In the genomic region with DNA sequence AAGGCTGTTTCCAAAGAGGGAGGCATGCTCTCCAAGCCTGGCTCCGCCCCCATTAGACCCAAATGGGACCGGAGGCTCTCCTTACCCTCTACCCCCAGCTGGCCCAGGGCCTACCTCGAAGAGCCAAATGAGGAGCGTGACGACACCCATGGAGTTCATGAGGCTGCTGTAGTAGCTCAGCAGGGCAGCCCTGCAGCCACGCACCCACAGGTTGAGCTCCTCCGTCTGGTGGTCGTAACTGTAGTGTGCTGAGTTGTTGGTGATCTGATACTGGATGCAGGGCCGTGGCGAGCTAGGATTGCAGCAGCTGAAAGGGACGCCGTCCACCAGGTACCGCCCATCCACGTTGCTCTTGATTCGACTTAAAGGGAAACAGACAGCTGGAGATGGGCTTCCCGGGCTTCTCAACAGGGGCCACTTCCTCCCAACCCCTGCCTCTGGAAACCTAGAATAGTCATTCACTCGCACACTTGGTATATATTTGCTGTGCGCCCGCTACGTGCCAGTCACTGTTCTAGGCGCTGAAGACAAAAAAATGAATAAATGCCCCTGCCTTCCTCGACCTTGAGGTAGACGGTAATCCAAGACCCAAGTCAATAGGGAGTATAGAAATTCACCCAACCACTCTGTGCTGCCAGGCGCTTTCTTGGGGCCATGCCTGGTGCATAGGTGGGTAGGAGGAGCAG, we compare ENCODE assay signal across 10 cellular contexts. TPM values are rescaled to one million over a fixed set of nuclear protein-coding genes. Genes with fewer than 3 reads are reported as not detected.
A peak's percentile ranks its signal among the peaks of the same experiment; 100 is the strongest.
DNase-seq lines count a peak whose midpoint lies in the region; ATAC-seq and TF ChIP-seq lines count a peak whose summit lies in the region.
"Had no signal": no experiment of that assay in that cellular context is flagged by ENCODE, and none has a peak within 500 bp of the region (broad histone marks: within the 10 kb centered on the region; RNA-seq: fewer than 3 reads in every experiment).

No MANE protein-coding gene starts in this region.

- H3K4me3 ChIP-seq in coronary artery (peak overlapping the region; percentile 64), stomach (peak overlapping the region in 3 of 4 donors; percentile 22 to 42 (median 27))

- H3K36me3 ChIP-seq in stomach = no peaks in the 10 kb centered on the region

- no peak overlapping the region for H3K4me3 Mint-ChIP-seq in activated naive CD8-positive, alpha-beta T cell treated with anti-CD3 and anti-CD28 coated beads, Interleukin-2, amount 50 U/mL, for 24 hours
- no peak overlapping the region for H3K4me3 Mint-ChIP-seq in stimulated activated naive B cell treated with anti-CD40 and anti-IgM and Interleukin-4, amounts not matched to agents 10 μg/mL and 1 μg/mL and 100 μg/mL, for 72 hours

- intact Hi-C loops in stomach (cut with DNase I; ENCODE audit: low total_unique reads) = no loop called here

- peaks cover 0 to 18% (median 8%) of the 10 kb centered on the region in 4 donors for H3K4me1 ChIP-seq in stomach

- H3K36me3 Mint-ChIP-seq in activated naive CD8-positive, alpha-beta T cell treated with anti-CD3 and anti-CD28 coated beads, Interleukin-2, amount 50 U/mL, for 24 hours (ENCODE audit: low read depth) = no peaks in the 10 kb centered on the region
- H3K36me3 Mint-ChIP-seq in stimulated activated naive B cell treated with anti-CD40 and anti-IgM and Interleukin-4, amounts not matched to agents 10 μg/mL and 1 μg/mL and 100 μg/mL, for 72 hours = no peaks in the 10 kb centered on the region

- 14 to 50% (median 47%) methylated on average over 22 to 24 of the region's 24 CpGs for WGBS in stomach, 5 donors

- no peaks in the 10 kb centered on the region for H3K9me3 ChIP-seq in stomach

- H3K4me1 Mint-ChIP-seq in activated naive CD8-positive, alpha-beta T cell treated with anti-CD3 and anti-CD28 coated beads, Interleukin-2, amount 50 U/mL, for 24 hours = no peaks in the 10 kb centered on the region
- H3K4me1 Mint-ChIP-seq in stimulated activated naive B cell treated with anti-CD40 and anti-IgM and Interleukin-4, amounts not matched to agents 10 μg/mL and 1 μg/mL and 100 μg/mL, for 72 hours = no peaks in the 10 kb centered on the region

- H3K27ac ChIP-seq in coronary artery (no peak overlapping the region), stomach (peak overlapping the region in 1 of 5 donors; percentile 54)
- H3K27ac ChIP-seq: KMS-11 had no signal

- no peak for TF ChIP-seq POLR2A in stomach (IDR thresholded peaks at IDR 0.05)

- H3K27me3 Mint-ChIP-seq in activated naive CD8-positive, alpha-beta T cell treated with anti-CD3 and anti-CD28 coated beads, Interleukin-2, amount 50 U/mL, for 24 hours = no peaks in the 10 kb centered on the region
- peaks cover 0 to 3% of the 10 kb centered on the region in 2 donors for H3K27me3 Mint-ChIP-seq in stimulated activated naive B cell treated with anti-CD40 and anti-IgM and Interleukin-4, amounts not matched to agents 10 μg/mL and 1 μg/mL and 100 μg/mL, for 72 hours

- DNase-seq in NCI-H2029 (lab: John Stamatoyannopoulos, UW) (peak; percentile 68), coronary artery (ENCODE audit: low spot score) (no peak), iPS-NIHi7 (ENCODE audit: extremely low spot score) (peak; percentile 37), stomach (peak; percentile 34)
- DNase-seq in activated naive CD8-positive, alpha-beta T cell treated with anti-CD3 and anti-CD28 coated beads, Interleukin-2, amount 50 U/mL, for 24 hours = no peak
- no peak for DNase-seq in stimulated activated naive B cell treated with anti-CD40 and anti-IgM and Interleukin-4, amounts not matched to agents 10 μg/mL and 1 μg/mL and 100 μg/mL, for 72 hours
- DNase-seq: cerebellar nuclear complex had no signal

- TF ChIP-seq EP300 in stomach (IDR thresholded peaks at IDR 0.05) = no peak

- no peaks in the 10 kb centered on the region for H3K27me3 ChIP-seq in stomach

- TF ChIP-seq CTCF in coronary artery (IDR thresholded peaks at IDR 0.05) (no peak), stomach (IDR thresholded peaks at IDR 0.05) (no peak)

- no peaks in the 10 kb centered on the region for H3K9me3 Mint-ChIP-seq in activated naive CD8-positive, alpha-beta T cell treated with anti-CD3 and anti-CD28 coated beads, Interleukin-2, amount 50 U/mL, for 24 hours
- no peaks in the 10 kb centered on the region for H3K9me3 Mint-ChIP-seq in stimulated activated naive B cell treated with anti-CD40 and anti-IgM and Interleukin-4, amounts not matched to agents 10 μg/mL and 1 μg/mL and 100 μg/mL, for 72 hours

- ATAC-seq in HG03439 (IDR thresholded peaks at IDR 0.05; ENCODE audit: unreplicated experiment) = no peak
- no peak for ATAC-seq in HG02642 (IDR thresholded peaks at IDR 0.05; ENCODE audit: poor library complexity, unreplicated experiment)
- ATAC-seq in activated naive CD8-positive, alpha-beta T cell treated with anti-CD3 and anti-CD28 coated beads, Interleukin-2, amount 50 U/mL, for 24 hours = no peak
- ATAC-seq in stimulated activated naive B cell treated with anti-CD40 and anti-IgM and Interleukin-4, amounts not matched to agents 10 μg/mL and 1 μg/mL and 100 μg/mL, for 72 hours (replicated peaks) = no peak

- H3K27ac Mint-ChIP-seq in activated naive CD8-positive, alpha-beta T cell treated with anti-CD3 and anti-CD28 coated beads, Interleukin-2, amount 50 U/mL, for 24 hours = no peak overlapping the region
- H3K27ac Mint-ChIP-seq in stimulated activated naive B cell treated with anti-CD40 and anti-IgM and Interleukin-4, amounts not matched to agents 10 μg/mL and 1 μg/mL and 100 μg/mL, for 72 hours = no peak overlapping the region

RNA-seq across cellular contexts. Expression of a gene that starts 18.0 kb away (rescaled TPM):
- 1 to 10 TPM in 2 of 5 donors, under 1 TPM in 1, not detected in 2; 0.43 to 4.0 (median 1.2) TPM for total RNA-seq in stomach
- polyA plus RNA-seq in stomach = under 1 TPM; 0.38 to 0.92 (median 0.75) TPM

RNA-seq across cellular contexts. Expression of a gene that starts 41.5 kb away (rescaled TPM):
- total RNA-seq in stomach = 10 to 100 TPM; 14.2 to 33.0 (median 15.2) TPM
- polyA plus RNA-seq in stomach = 10 to 100 TPM; 16.9 to 24.6 (median 19.6) TPM

Comparison
In these comparisons a context has a peak if more than half of its experiments do, and no peak if none do; other contexts are left out.
1. DNase-seq: peak in NCI-H2029 (single experiment), iPS-NIHi7 (single experiment) and stomach (single experiment); none in coronary artery (single experiment), activated naive CD8-positive, alpha-beta T cell treated with anti-CD3 and anti-CD28 coated beads, Interleukin-2, amount 50 U/mL, for 24 hours (single experiment) and stimulated activated naive B cell treated with anti-CD40 and anti-IgM and Interleukin-4, amounts not matched to agents 10 μg/mL and 1 μg/mL and 100 μg/mL, for 72 hours (single experiment).